Comparison of ENCODE assay signal across 19 cellular contexts in genomic region chr3:155153242-155154186, GRCh38.
"Had no signal": no experiment of that assay in that cellular context is flagged by ENCODE, and none has a peak within 500 bp of the region (broad histone marks: within the 10 kb centered on the region; RNA-seq: fewer than 3 reads in every experiment).

No MANE protein-coding gene starts in this region.

- H3K4me3 ChIP-seq: lung, skin epidermis had no signal

- H3K27ac Mint-ChIP-seq: activated naive CD4-positive, alpha-beta T cell treated with anti-CD3 and anti-CD28 coated beads for 36 hours; activated naive CD8-positive, alpha-beta T cell treated with anti-CD3 and anti-CD28 coated beads, Interleukin-2, amount 50 U/mL, for 24 hours; activated T-helper 17 cell treated with anti-CD3 and anti-CD28 coated beads, Interleukin-2, amount 50 U/mL, for 72 hours; dendritic cell treated with granulocyte-macrophage colony-stimulating factor and Interleukin-4, amounts not matched to agents 40 ng/mL and 50 ng/mL, for 4 days; mesothelial cell of epicardium had no signal

- H3K9me3 Mint-ChIP-seq: activated naive CD4-positive, alpha-beta T cell treated with anti-CD3 and anti-CD28 coated beads for 36 hours; activated naive CD8-positive, alpha-beta T cell treated with anti-CD3 and anti-CD28 coated beads, Interleukin-2, amount 50 U/mL, for 24 hours; activated T-helper 17 cell treated with anti-CD3 and anti-CD28 coated beads, Interleukin-2, amount 50 U/mL, for 72 hours; dendritic cell treated with granulocyte-macrophage colony-stimulating factor and Interleukin-4, amounts not matched to agents 40 ng/mL and 50 ng/mL, for 4 days; mesothelial cell of epicardium had no signal

- DNase-seq: activated CD4-positive, alpha-beta T cell treated with anti-CD3 and anti-CD28 coated beads for 1 hour; activated CD4-positive, alpha-beta T cell treated with anti-CD3 and anti-CD28 coated beads, Interleukin-2, amount 50 U/mL, for 48 hours; activated naive CD4-positive, alpha-beta T cell treated with anti-CD3 and anti-CD28 coated beads for 36 hours; activated naive CD8-positive, alpha-beta T cell treated with anti-CD3 and anti-CD28 coated beads, Interleukin-2, amount 50 U/mL, for 24 hours; aorta; head of caudate nucleus; stimulated activated CD4-positive, alpha-beta T cell treated with anti-CD3 and anti-CD28 coated beads, Interleukin-4, amount 100 ng/mL, for 4 hours; stimulated activated CD8-positive, alpha-beta memory T cell treated with anti-CD3 and anti-CD28 coated beads, Interleukin-4, amount 100 ng/mL, for 48 hours; stimulated activated naive CD8-positive, alpha-beta T cell treated with anti-CD3 and anti-CD28 coated beads, Interleukin-15, Interleukin-2, amounts not matched to agents 100 U/mL and 50 U/mL, for 24 hours; T-helper 1 cell; trophoblast cell had no signal

- H3K9ac ChIP-seq: parathyroid adenoma had no signal

- H2AFZ ChIP-seq: parathyroid adenoma had no signal

- ATAC-seq: activated naive CD8-positive, alpha-beta T cell treated with anti-CD3 and anti-CD28 coated beads, Interleukin-2, amount 50 U/mL, for 24 hours; activated T-helper 17 cell treated with anti-CD3 and anti-CD28 coated beads, Interleukin-2, amount 50 U/mL, for 72 hours; foreskin keratinocyte; stimulated activated naive CD8-positive, alpha-beta T cell treated with anti-CD3 and anti-CD28 coated beads, Interleukin-15, Interleukin-2, amounts not matched to agents 100 U/mL and 50 U/mL, for 24 hours had no signal

- H3K4me1 Mint-ChIP-seq: activated naive CD8-positive, alpha-beta T cell treated with anti-CD3 and anti-CD28 coated beads, Interleukin-2, amount 50 U/mL, for 24 hours; activated T-helper 17 cell treated with anti-CD3 and anti-CD28 coated beads, Interleukin-2, amount 50 U/mL, for 72 hours had no signal

- H3K27me3 Mint-ChIP-seq: activated naive CD8-positive, alpha-beta T cell treated with anti-CD3 and anti-CD28 coated beads, Interleukin-2, amount 50 U/mL, for 24 hours; activated T-helper 17 cell treated with anti-CD3 and anti-CD28 coated beads, Interleukin-2, amount 50 U/mL, for 72 hours; dendritic cell treated with granulocyte-macrophage colony-stimulating factor and Interleukin-4, amounts not matched to agents 40 ng/mL and 50 ng/mL, for 4 days had no signal

- H3K27me3 ChIP-seq: foreskin keratinocyte had no signal

- H3K4me3 Mint-ChIP-seq: activated naive CD4-positive, alpha-beta T cell treated with anti-CD3 and anti-CD28 coated beads for 36 hours; activated naive CD8-positive, alpha-beta T cell treated with anti-CD3 and anti-CD28 coated beads, Interleukin-2, amount 50 U/mL, for 24 hours; activated T-helper 17 cell treated with anti-CD3 and anti-CD28 coated beads, Interleukin-2, amount 50 U/mL, for 72 hours; dendritic cell treated with granulocyte-macrophage colony-stimulating factor and Interleukin-4, amounts not matched to agents 40 ng/mL and 50 ng/mL, for 4 days; mesothelial cell of epicardium had no signal

- H3K27ac ChIP-seq: foreskin keratinocyte, parathyroid adenoma, skin epidermis, VCaP had no signal

- H3K79me2 ChIP-seq: parathyroid adenoma had no signal

- H3K4me1 ChIP-seq: foreskin keratinocyte, parathyroid adenoma had no signal
